8 cellular contexts compared by ENCODE assay signal in the genomic region with DNA sequence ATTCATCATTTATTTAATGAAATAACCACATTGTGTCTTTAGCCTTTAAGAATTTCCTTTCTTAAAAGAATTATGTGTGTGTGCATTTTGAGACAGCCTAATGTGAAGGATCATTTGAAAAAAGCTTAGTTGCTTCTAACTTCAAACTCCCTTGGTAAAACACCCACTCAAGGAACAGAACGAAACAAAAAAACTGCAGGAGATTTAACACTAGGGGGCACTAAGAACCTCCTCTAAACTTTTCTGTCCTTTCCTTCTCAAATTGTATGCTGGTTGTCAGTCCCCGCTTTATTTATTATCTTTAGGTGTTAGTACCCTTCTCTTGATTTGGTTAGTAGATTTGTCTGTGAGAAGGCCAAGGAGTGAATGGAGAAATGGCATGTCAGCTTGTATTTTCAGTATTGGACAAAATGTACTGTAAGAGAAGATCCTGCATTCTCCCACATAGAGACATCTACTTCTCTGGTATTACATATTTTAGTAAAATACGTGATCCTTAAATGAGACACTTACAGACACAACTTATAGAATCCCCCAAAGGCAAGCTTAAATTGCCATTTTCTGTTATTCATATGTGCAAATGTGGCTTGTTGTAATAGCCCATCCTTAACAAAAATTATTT.
DNase-seq lines count a peak whose midpoint lies in the region; ATAC-seq and TF ChIP-seq lines count a peak whose summit lies in the region.

No MANE protein-coding gene starts in this region.

- H3K79me2 ChIP-seq in hepatocyte: no peaks in the 10 kb centered on the region

- H3K4me1 Mint-ChIP-seq in CD4-positive, alpha-beta T cell (ENCODE audit: low read depth): no peaks in the 10 kb centered on the region
- H3K4me1 Mint-ChIP-seq in activated CD4-positive, alpha-beta memory T cell treated with anti-CD3 and anti-CD28 coated beads, Interleukin-2, amount 10 ng/mL, durations not matched to agents 7 days and 5 days: no peaks in the 10 kb centered on the region

- TF ChIP-seq CTCF in GM12875 (IDR thresholded peaks at IDR 0.05; ENCODE audit: borderline replicate concordance, insufficient read depth, low read depth, low read length) (peak; percentile 49; the same call in 1 of the 2 replicates), HEK293 (tag by site-specific recombination; IDR thresholded peaks at IDR 0.05) (no peak), hepatocyte (IDR thresholded peaks at IDR 0.05; ENCODE audit: poor library complexity) (peak; percentile 76)
- no peak for TF ChIP-seq CTCF in CD4-positive, alpha-beta T cell (IDR thresholded peaks at IDR 0.05)

- no peaks in the 10 kb centered on the region for H3K9me2 ChIP-seq in hepatocyte (replicated peaks; ENCODE audit: insufficient read depth)

- POLR2A ChIA-PET in HEK293 (lab: Yijun Ruan, JAX): no interaction called here
- POLR2A ChIA-PET in CD4-positive, alpha-beta T cell (lab: Charles Lee): no interaction called here
- POLR2A ChIA-PET in activated CD4-positive, alpha-beta memory T cell treated with anti-CD3 and anti-CD28 coated beads, Interleukin-2, amount 10 ng/mL, durations not matched to agents 7 days and 5 days (lab: Charles Lee): no interaction called here

- no peaks in the 10 kb centered on the region for H3K36me3 ChIP-seq in HEK293 (ENCODE audit: control insufficient read depth in 2 of 2, insufficient read depth in 1 of 2, low read length in 2 of 2)
- no peaks in the 10 kb centered on the region for H3K36me3 ChIP-seq in hepatocyte (replicated peaks; ENCODE audit: insufficient read depth, low read depth)

- CTCF ChIA-PET in HEK293 (lab: Yijun Ruan, JAX): interaction anchor here (0.6 to 2.5 kb wide), 25 partner anchors 9 to 1181 kb away, joined by 3 to 21 read pairs (median 3); partner anchors contain the start of gene HCN1
- CTCF ChIA-PET in CD4-positive, alpha-beta T cell (lab: Charles Lee): no interaction called here
- CTCF ChIA-PET in activated CD4-positive, alpha-beta memory T cell treated with anti-CD3 and anti-CD28 coated beads, Interleukin-2, amount 10 ng/mL, durations not matched to agents 7 days and 5 days (lab: Charles Lee): no interaction called here

- H3K27me3 ChIP-seq in hepatocyte: no peaks in the 10 kb centered on the region
- H3K27me3 ChIP-seq in CD4-positive, alpha-beta T cell (ENCODE audit: control insufficient read depth, insufficient read depth, low read length): no peaks in the 10 kb centered on the region

- H3K36me3 Mint-ChIP-seq in CD4-positive, alpha-beta T cell (ENCODE audit: low read depth): no peaks in the 10 kb centered on the region
- no peaks in the 10 kb centered on the region for H3K36me3 Mint-ChIP-seq in activated CD4-positive, alpha-beta memory T cell treated with anti-CD3 and anti-CD28 coated beads, Interleukin-2, amount 10 ng/mL, durations not matched to agents 7 days and 5 days (ENCODE audit: low read depth)

- no peaks in the 10 kb centered on the region for H3K9me3 ChIP-seq in HEK293 (ENCODE audit: control insufficient read depth, insufficient read depth, low read depth, low read length)
- H3K9me3 ChIP-seq in hepatocyte (ENCODE audit: low read depth): no peaks in the 10 kb centered on the region
- no peaks in the 10 kb centered on the region for H3K9me3 ChIP-seq in CD4-positive, alpha-beta T cell (ENCODE audit: control insufficient read depth, low read length)

- WGBS in hepatocyte (ENCODE audit: low lambda C conversion rate, missing lambda C conversion rate): 31% methylated on average over 3 of the region's 3 CpGs

- H3K4me3 ChIP-seq in GM12875 (ENCODE audit: low read depth, low read length) (no peak overlapping the region), HEK293 (ENCODE audit: low read depth, low read length) (no peak overlapping the region), hepatocyte (no peak overlapping the region)

- DNase-seq in NCI-H1092 (lab: John Stamatoyannopoulos, UW): peak; percentile 26
- DNase-seq in SW 1271 (lab: John Stamatoyannopoulos, UW): peak; percentile 3 to 81
- DNase-seq in hepatocyte (ENCODE audit: low spot score): peak; percentile 60
- no peak for DNase-seq in CD4-positive, alpha-beta T cell
- DNase-seq in central memory CD4-positive, alpha-beta T cell: no peak
- no peak for DNase-seq in activated CD4-positive, alpha-beta memory T cell treated with anti-CD3 and anti-CD28 coated beads, Interleukin-2, amount 10 ng/mL, durations not matched to agents 7 days and 5 days

- no peaks in the 10 kb centered on the region for H3K4me1 ChIP-seq in HEK293 (ENCODE audit: control insufficient read depth, insufficient read depth, low read length)
- no peaks in the 10 kb centered on the region for H3K4me1 ChIP-seq in hepatocyte (ENCODE audit: insufficient read depth)

- no peak overlapping the region for H3K4me2 ChIP-seq in hepatocyte

- no peak overlapping the region for H3K27ac Mint-ChIP-seq in CD4-positive, alpha-beta T cell
- H3K27ac Mint-ChIP-seq in activated CD4-positive, alpha-beta memory T cell treated with anti-CD3 and anti-CD28 coated beads, Interleukin-2, amount 10 ng/mL, durations not matched to agents 7 days and 5 days: no peak overlapping the region

- H3K27ac ChIP-seq in HEK293 (ENCODE audit: extremely low read depth, low read depth, low read length) (no peak overlapping the region), hepatocyte (no peak overlapping the region)
- no peak overlapping the region for H3K27ac ChIP-seq in CD4-positive, alpha-beta T cell (ENCODE audit: low read depth, low read length)

- H3K9me3 Mint-ChIP-seq in CD4-positive, alpha-beta T cell: no peaks in the 10 kb centered on the region
- no peaks in the 10 kb centered on the region for H3K9me3 Mint-ChIP-seq in activated CD4-positive, alpha-beta memory T cell treated with anti-CD3 and anti-CD28 coated beads, Interleukin-2, amount 10 ng/mL, durations not matched to agents 7 days and 5 days

- no peak for ATAC-seq in CD4-positive, alpha-beta T cell (ENCODE audit: poor library complexity)

- intact Hi-C loops in CD4-positive, alpha-beta T cell (cut with DNase I, micrococcal nuclease): no loop called here

- H3K27me3 Mint-ChIP-seq in CD4-positive, alpha-beta T cell: no peaks in the 10 kb centered on the region
- no peaks in the 10 kb centered on the region for H3K27me3 Mint-ChIP-seq in activated CD4-positive, alpha-beta memory T cell treated with anti-CD3 and anti-CD28 coated beads, Interleukin-2, amount 10 ng/mL, durations not matched to agents 7 days and 5 days

- no peaks in the 10 kb centered on the region for H4K20me1 ChIP-seq in hepatocyte (ENCODE audit: insufficient read depth, poor library complexity, severe bottlenecking)

- H3K4me3 Mint-ChIP-seq in CD4-positive, alpha-beta T cell: no peak overlapping the region
- no peak overlapping the region for H3K4me3 Mint-ChIP-seq in activated CD4-positive, alpha-beta memory T cell treated with anti-CD3 and anti-CD28 coated beads, Interleukin-2, amount 10 ng/mL, durations not matched to agents 7 days and 5 days

- H2AFZ ChIP-seq in hepatocyte: no peak overlapping the region

TF ChIP-seq in HEK293, 187 proteins besides CTCF, POLR2A, EP300 and RAD21:
- TF ChIP-seq ZNF654 (tag by site-specific recombination; IDR thresholded peaks at IDR 0.05; ENCODE audit: low read depth) (peak; percentile 60), ZBTB7A (tag by site-specific recombination; IDR thresholded peaks at IDR 0.05; ENCODE audit: low read depth) (no peak)

Comparison
In these comparisons a context has a peak if more than half of its experiments do, and no peak if none do; other contexts are left out.
1. CTCF ChIP-seq: peak in GM12875 (single experiment) and hepatocyte (single experiment); none in HEK293 (single experiment) and CD4-positive, alpha-beta T cell (single experiment).
2. DNase-seq: peak in NCI-H1092 (single experiment), SW 1271 (2 of 2) and hepatocyte (single experiment); none in CD4-positive, alpha-beta T cell (0 of 10), central memory CD4-positive, alpha-beta T cell (single experiment) and activated CD4-positive, alpha-beta memory T cell treated with anti-CD3 and anti-CD28 coated beads, Interleukin-2, amount 10 ng/mL, durations not matched to agents 7 days and 5 days (single experiment).